ENCODE assay signal across 13 cellular contexts in genomic region chr10:80709879-80710278, GRCh38.
DNase-seq lines count a peak whose midpoint lies in the region; ATAC-seq lines count a peak whose summit lies in the region.
"Had no signal": no experiment of that assay in that cellular context is flagged by ENCODE, and none has a peak within 500 bp of the region (broad histone marks: within the 10 kb centered on the region; RNA-seq: fewer than 3 reads in every experiment).

No MANE protein-coding gene starts in this region.

- no peak for ATAC-seq in HG03196 (IDR thresholded peaks at IDR 0.05; ENCODE audit: unreplicated experiment)

- peak; percentile 76 for DNase-seq in DMS 273 treated with DMSO at 0.1 percent for 48 hours (lab: John Stamatoyannopoulos, UW)
- DNase-seq in NCI-H2171 (lab: John Stamatoyannopoulos, UW): peak; percentile 72
- DNase-seq in OCI-M1 (lab: John Stamatoyannopoulos, UW): peak; percentile 40
- peak; percentile 27 for DNase-seq in islet precursor cell
- no peak for DNase-seq in retina
- no peak for DNase-seq in NOMO-1 treated with DMSO at 0.1 percent for 48 hours (lab: John Stamatoyannopoulos, UW; ENCODE audit: unreplicated experiment)
- DNase-seq: CD4-positive, CD25-positive, alpha-beta regulatory T cell; DMS79 treated with DMSO at 0.1 percent for 48 hours; GDM1; GM23248; NCI-H2029 treated with DMSO at 0.1 percent for 48 hours; NK-92 treated with Interleukin-12 subunit alpha and Interleukin-12 subunit beta, amount 100 ng/mL, for 24 hours had no signal

Comparison
In these comparisons a context has a peak if more than half of its experiments do, and no peak if none do; other contexts are left out.
1. DNase-seq: peak in DMS 273 treated with DMSO at 0.1 percent for 48 hours (single experiment), NCI-H2171 (single experiment), OCI-M1 (single experiment) and islet precursor cell (single experiment); none in retina (single experiment) and NOMO-1 treated with DMSO at 0.1 percent for 48 hours (single experiment).